Comparison of ENCODE assay signal across 24 cellular contexts in genomic region chr13:94415484-94415883, GRCh38.
DNase-seq lines count a peak whose midpoint lies in the region; FAIRE-seq and TF ChIP-seq lines count a peak whose summit lies in the region.
"Had no signal": no experiment of that assay in that cellular context is flagged by ENCODE, and none has a peak within 500 bp of the region (broad histone marks: within the 10 kb centered on the region; RNA-seq: fewer than 3 reads in every experiment).

No MANE protein-coding gene starts in this region.

- DNase-seq in DMS 273 treated with DMSO at 0.1 percent for 48 hours (lab: John Stamatoyannopoulos, UW) (peak; percentile 16), NCI-H1436 (lab: John Stamatoyannopoulos, UW) (peak; percentile 75), NCI-H345 (lab: John Stamatoyannopoulos, UW) (peak; percentile 42), vagina (ENCODE audit: extremely low spot score in 2 of 2) (no peak), H54 (ENCODE audit: insufficient read length, low spot score) (no peak), right atrium auricular region (ENCODE audit: low spot score) (no peak)
- no peak for DNase-seq in activated naive CD8-positive, alpha-beta T cell treated with anti-CD3 and anti-CD28 coated beads for 36 hours
- DNase-seq: activated CD8-positive, alpha-beta memory T cell treated with anti-CD3 and anti-CD28 coated beads, Interleukin-2, amount 50 U/mL, for 4 hours; activated effector memory CD4-positive, alpha-beta T cell treated with Interleukin-2 at 50 U/mL for 16 hours; brain microvascular endothelial cell; CD4-positive, CD25-positive, alpha-beta regulatory T cell; DND-41; endodermal cell; KG1; left colon; mesenchymal stem cell; natural killer cell; OCI-M1; SHP77 treated with DMSO at 0.1 percent for 48 hours; sigmoid colon had no signal

- H3K4me1 ChIP-seq in endocrine pancreas (ENCODE audit: control insufficient read depth, insufficient read depth, low read length) (peaks cover 15% of the 10 kb centered on the region), vagina (peaks cover 6% of the 10 kb centered on the region), right atrium auricular region (no peaks in the 10 kb centered on the region)

- intact Hi-C loops in vagina (cut with DNase I) = no loop called here

- TF ChIP-seq CTCF in vagina (IDR thresholded peaks at IDR 0.05) (no peak), right atrium auricular region (IDR thresholded peaks at IDR 0.05) (no peak)

- H3K36me3 ChIP-seq in endocrine pancreas (ENCODE audit: control insufficient read depth, insufficient read depth, low read length) = no peaks in the 10 kb centered on the region
- no peaks in the 10 kb centered on the region for H3K36me3 ChIP-seq in vagina
- no peaks in the 10 kb centered on the region for H3K36me3 ChIP-seq in right atrium auricular region
- H3K36me3 ChIP-seq: brain microvascular endothelial cell, sigmoid colon, thoracic aorta had no signal

- H3K27me3 ChIP-seq in endocrine pancreas (ENCODE audit: control insufficient read depth, insufficient read depth, low read length) (no peaks in the 10 kb centered on the region), vagina (no peaks in the 10 kb centered on the region), right atrium auricular region (no peaks in the 10 kb centered on the region)
- H3K27me3 ChIP-seq: brain microvascular endothelial cell, sigmoid colon had no signal

- H3K27ac Mint-ChIP-seq in activated naive CD8-positive, alpha-beta T cell treated with anti-CD3 and anti-CD28 coated beads for 36 hours = no peak overlapping the region
- H3K27ac Mint-ChIP-seq: CD4-positive, CD25-positive, alpha-beta regulatory T cell; endodermal cell; natural killer cell; stimulated activated effector memory CD8-positive, alpha-beta T cell treated with anti-CD3 and anti-CD28 coated beads, Interleukin-12 subunit alpha, Interleukin-12 subunit beta, amount 100 ng/mL, for 72 hours had no signal

- H3K27ac ChIP-seq in vagina (no peak overlapping the region), right atrium auricular region (no peak overlapping the region)
- H3K27ac ChIP-seq: brain microvascular endothelial cell, sigmoid colon, thoracic aorta had no signal

- TF ChIP-seq POLR2A in vagina (IDR thresholded peaks at IDR 0.05) (no peak), H54 (IDR thresholded peaks at IDR 0.05; ENCODE audit: low read depth, low read length) (no peak)

- H3K4me3 ChIP-seq in endocrine pancreas (ENCODE audit: control insufficient read depth, insufficient read depth, low read length) (peak overlapping the region; percentile 58), vagina (no peak overlapping the region), right atrium auricular region (no peak overlapping the region)
- H3K4me3 ChIP-seq: sigmoid colon, thoracic aorta had no signal

- no peak for FAIRE-seq in H54 (lab: Jason Lieb, UNC)
- FAIRE-seq: colon had no signal

- H3K9me3 Mint-ChIP-seq in activated naive CD8-positive, alpha-beta T cell treated with anti-CD3 and anti-CD28 coated beads for 36 hours = peaks cover 17% of the 10 kb centered on the region

- H3K9me3 ChIP-seq in endocrine pancreas (ENCODE audit: control insufficient read depth, low read length) = no peaks in the 10 kb centered on the region
- H3K9me3 ChIP-seq in vagina = no peaks in the 10 kb centered on the region
- H3K9me3 ChIP-seq in right atrium auricular region = peaks cover 0 to 11% of the 10 kb centered on the region in 2 donors
- H3K9me3 ChIP-seq: sigmoid colon, thoracic aorta had no signal

- peaks cover 30% of the 10 kb centered on the region for H3K36me3 Mint-ChIP-seq in activated naive CD8-positive, alpha-beta T cell treated with anti-CD3 and anti-CD28 coated beads for 36 hours
- H3K36me3 Mint-ChIP-seq: natural killer cell had no signal

- H3K9ac ChIP-seq in endocrine pancreas (ENCODE audit: control insufficient read depth, insufficient read depth, low read length) = no peak overlapping the region

- H3K4me3 Mint-ChIP-seq in activated naive CD8-positive, alpha-beta T cell treated with anti-CD3 and anti-CD28 coated beads for 36 hours = no peak overlapping the region
- H3K4me3 Mint-ChIP-seq: CD4-positive, CD25-positive, alpha-beta regulatory T cell; endodermal cell; natural killer cell; stimulated activated effector memory CD8-positive, alpha-beta T cell treated with anti-CD3 and anti-CD28 coated beads, Interleukin-12 subunit alpha, Interleukin-12 subunit beta, amount 100 ng/mL, for 72 hours had no signal

- peaks cover 30% of the 10 kb centered on the region for H3K4me1 Mint-ChIP-seq in activated naive CD8-positive, alpha-beta T cell treated with anti-CD3 and anti-CD28 coated beads for 36 hours

- no peaks in the 10 kb centered on the region for H3K27me3 Mint-ChIP-seq in activated naive CD8-positive, alpha-beta T cell treated with anti-CD3 and anti-CD28 coated beads for 36 hours

Comparison
In these comparisons a context has a peak if more than half of its experiments do, and no peak if none do; other contexts are left out.
1. DNase-seq: peak in DMS 273 treated with DMSO at 0.1 percent for 48 hours (single experiment), NCI-H1436 (single experiment) and NCI-H345 (single experiment); none in vagina (0 of 2), H54 (single experiment), activated naive CD8-positive, alpha-beta T cell treated with anti-CD3 and anti-CD28 coated beads for 36 hours (single experiment) and right atrium auricular region (single experiment).